Comparison of ENCODE assay signal across 8 cellular contexts in genomic region chr3:157089455-157090221, GRCh38.
DNase-seq lines count a peak whose midpoint lies in the region; ATAC-seq, FAIRE-seq and TF ChIP-seq lines count a peak whose summit lies in the region.

No MANE protein-coding gene starts in this region.

- POLR2A ChIA-PET in HEK293 (lab: Yijun Ruan, JAX) = interaction anchor here (0.7 to 1.7 kb wide), 13 partner anchors 9 to 534 kb away, joined by 3 to 11 read pairs (median 4); partner anchors contain the start of genes CCNL1, SSR3 and TIPARP
- POLR2A ChIA-PET in PC-3 (lab: Charles Lee; ENCODE audit: unreplicated experiment) = interaction anchor here (0.6 to 2.1 kb wide), 23 partner anchors 10 to 554 kb away, joined by 3 to 23 read pairs (median 4); partner anchors contain the start of genes CCNL1 and TIPARP

- peaks cover 27% of the 10 kb centered on the region for H3K4me1 ChIP-seq in ES-I3 (ENCODE audit: insufficient read depth, low read length)
- peaks cover 3% of the 10 kb centered on the region; the same call in 1 of the 2 replicates for H3K4me1 ChIP-seq in HEK293 (ENCODE audit: control insufficient read depth, insufficient read depth, low read length)
- H3K4me1 ChIP-seq in PC-3 (ENCODE audit: insufficient read depth, low read length) = peaks cover 46% of the 10 kb centered on the region
- H3K4me1 ChIP-seq in mammary epithelial cell (ENCODE audit: insufficient read depth, low read length) = peaks cover 50% of the 10 kb centered on the region
- peaks cover 14% of the 10 kb centered on the region for H3K4me1 ChIP-seq in HAP-1

- H3K9me3 ChIP-seq in ES-I3 (ENCODE audit: control insufficient read depth, insufficient read depth, low read length) (no peaks in the 10 kb centered on the region), HEK293 (ENCODE audit: control insufficient read depth, insufficient read depth, low read depth, low read length) (no peaks in the 10 kb centered on the region), PC-3 (ENCODE audit: low read length) (no peaks in the 10 kb centered on the region), mammary epithelial cell (replicated peaks; ENCODE audit: insufficient read depth, low read length) (no peaks in the 10 kb centered on the region), HAP-1 (no peaks in the 10 kb centered on the region)

- dilution Hi-C loops in mammary epithelial cell (cut with HindIII; ENCODE audit: low sequenced_read_pairs) = no loop called here

- H2AFZ ChIP-seq in PC-3 (ENCODE audit: low read length) = peak overlapping the region; percentile 76
- peak overlapping the region; percentile 80 for H2AFZ ChIP-seq in mammary epithelial cell (ENCODE audit: low read depth, low read length)

- H3K9me2 ChIP-seq in PC-3 (replicated peaks; ENCODE audit: low read length) = no peaks in the 10 kb centered on the region

- no peaks in the 10 kb centered on the region for H3F3A ChIP-seq in PC-3 (ENCODE audit: low read length, unreplicated experiment)

- H3K36me3 ChIP-seq in ES-I3 (ENCODE audit: insufficient read depth, low read length) (no peaks in the 10 kb centered on the region), HEK293 (ENCODE audit: control insufficient read depth in 2 of 2, insufficient read depth in 1 of 2, low read length in 2 of 2) (no peaks in the 10 kb centered on the region), PC-3 (ENCODE audit: low read depth, low read length) (no peaks in the 10 kb centered on the region), mammary epithelial cell (ENCODE audit: insufficient read depth, low read length) (no peaks in the 10 kb centered on the region), HAP-1 (replicated peaks) (no peaks in the 10 kb centered on the region)

- no peak for ATAC-seq in PC-3

- H3K9ac ChIP-seq in ES-I3 (ENCODE audit: low read depth, low read length) (peak overlapping the region; percentile 82; the same call in 1 of the 2 replicates), PC-3 (ENCODE audit: low read length) (peak overlapping the region; percentile 94), mammary epithelial cell (ENCODE audit: insufficient read depth, low read length) (peak overlapping the region; percentile 94)

- H3K27ac ChIP-seq in HEK293 (ENCODE audit: extremely low read depth, low read depth, low read length) = no peak overlapping the region
- peak overlapping the region; percentile 98 for H3K27ac ChIP-seq in PC-3 (ENCODE audit: low read length)
- peak overlapping the region; percentile 92 for H3K27ac ChIP-seq in mammary epithelial cell (ENCODE audit: insufficient read depth, low read depth, low read length)
- peak overlapping the region; percentile 98 for H3K27ac ChIP-seq in substantia nigra (ENCODE audit: low read depth, low read length, poor library complexity, severe bottlenecking)

- H4K20me1 ChIP-seq in PC-3 (ENCODE audit: low read length) (no peaks in the 10 kb centered on the region), mammary epithelial cell (ENCODE audit: insufficient read depth, low read length) (no peaks in the 10 kb centered on the region)

- H3K79me2 ChIP-seq in PC-3 (ENCODE audit: low read length) (no peaks in the 10 kb centered on the region), mammary epithelial cell (ENCODE audit: insufficient read depth, low read length) (no peaks in the 10 kb centered on the region)

- BruUV-seq in PC-3 (replicated peaks; lab: Mats Ljungman, UMichigan) (no TSS peak), mammary epithelial cell (replicated peaks; lab: Mats Ljungman, UMichigan) (TSS peak; percentile 13)

- intact Hi-C loops in PC-3 (cut with micrococcal nuclease) = loop anchor here (2.0 kb wide), 1 partner anchor 641 kb away; no protein-coding TSS in a partner anchor
- intact Hi-C loops in mammary epithelial cell (cut with micrococcal nuclease) = loop anchor here (10.0 kb wide), 1 partner anchor 405 kb away; no protein-coding TSS in a partner anchor

- TF ChIP-seq CTCF in HEK293 (tag by site-specific recombination; IDR thresholded peaks at IDR 0.05) = no peak
- TF ChIP-seq CTCF in PC-3 (conservative IDR thresholded peaks at IDR 0.05; ENCODE audit: low read depth, low read length) = no peak
- no peak for TF ChIP-seq CTCF in mammary epithelial cell (conservative IDR thresholded peaks at IDR 0.05 in 1 of 2, IDR thresholded peaks at IDR 0.05 in 1 of 2; ENCODE audit: extremely low read depth in 1 of 2, insufficient read depth in 1 of 2, low read depth in 1 of 2, low read length in 2 of 2)
- TF ChIP-seq CTCF in D721Med (IDR thresholded peaks at IDR 0.05; ENCODE audit: insufficient read depth, missing control alignments) = no peak

- FAIRE-seq in D721Med (lab: Jason Lieb, UNC) = no peak

- in situ Hi-C loops in mammary epithelial cell (cut with MboI; ENCODE audit: low sequenced_read_pairs in 2 of 2) = loop anchor here (10.0 to 25.0 kb wide), 4 partner anchors 275 to 552 kb away; no protein-coding TSS in a partner anchor
- in situ Hi-C loops in HAP-1 (cut with MboI; ENCODE audit: low sequenced_read_pairs) = loop anchor here (25.0 kb wide), 1 partner anchor 552 kb away; no protein-coding TSS in a partner anchor

- CTCF ChIA-PET in HEK293 (lab: Yijun Ruan, JAX) (interaction anchor here (0.6 to 1.5 kb wide), 8 partner anchors 13 to 555 kb away, joined by 3 to 7 read pairs (median 4); partner anchors contain the start of gene TIPARP), PC-3 (lab: Charles Lee) (interaction anchor here (0.6 to 2.5 kb wide), 5 partner anchors 36 to 554 kb away, joined by 3 to 16 read pairs (median 7); no protein-coding TSS in a partner anchor), mammary epithelial cell (lab: Charles Lee; ENCODE audit: low non-redundant PET) (interaction anchor here (0.6 to 1.0 kb wide), 3 partner anchors 25 to 42 kb away, joined by 3 to 4 read pairs (median 3); no protein-coding TSS in a partner anchor)

- DNase-seq in PC-3 = peak; percentile 26
- DNase-seq in mammary epithelial cell = peak; percentile 35
- DNase-seq in lung microvascular endothelial cell (ENCODE audit: low read depth in 2 of 2) = peak; percentile 52 to 88
- DNase-seq in substantia nigra (lab: John Stamatoyannopoulos, UW) = no peak
- DNase-seq in HAP-1 (ENCODE audit: low spot score in 2 of 2) = no peak
- no peak for DNase-seq in D721Med (ENCODE audit: insufficient read length, low spot score)

- H3K4me2 ChIP-seq in PC-3 (ENCODE audit: low read length) (peak overlapping the region; percentile 92), mammary epithelial cell (ENCODE audit: insufficient read depth, low read depth, low read length) (peak overlapping the region; percentile 97)

- H3K4me3 ChIP-seq in HEK293 (ENCODE audit: low read depth, low read length) = no peak overlapping the region
- peak overlapping the region; percentile 70; the same call in 1 of the 2 replicates for H3K4me3 ChIP-seq in PC-3 (ENCODE audit: low read length)
- peak overlapping the region in 1 of 3 experiments; percentile 54 for H3K4me3 ChIP-seq in mammary epithelial cell (replicated peaks in 1 of 3; ENCODE audit: insufficient read depth in 1 of 3, low read depth in 2 of 3, low read length in 3 of 3)
- no peak overlapping the region for H3K4me3 ChIP-seq in HAP-1

- no peaks in the 10 kb centered on the region for H3K27me3 ChIP-seq in PC-3 (ENCODE audit: low read length)
- no peaks in the 10 kb centered on the region for H3K27me3 ChIP-seq in mammary epithelial cell (ENCODE audit: insufficient read depth, low read length)
- no peaks in the 10 kb centered on the region for H3K27me3 ChIP-seq in HAP-1 (ENCODE audit: low read depth)

- 72% methylated on average over 18 of the region's 18 CpGs for WGBS in mammary epithelial cell (ENCODE audit: low coverage, missing lambda C conversion rate)

TF ChIP-seq in HEK293, 187 proteins besides CTCF, POLR2A, EP300 and RAD21:
- TF ChIP-seq ZNF132 (tag by site-specific recombination; IDR thresholded peaks at IDR 0.05; ENCODE audit: borderline replicate concordance) (no peak), ZNF335 (tag by site-specific recombination; conservative IDR thresholded peaks at IDR 0.05) (peak; percentile 56; the same call in 1 of the 2 replicates), ZNF677 (tag by site-specific recombination; IDR thresholded peaks at IDR 0.05) (no peak), ZNF664 (tag by site-specific recombination; IDR thresholded peaks at IDR 0.05) (0 out of 2 replicates have a peak, but pooled peaks have one; percentile 12), PRDM1 (tag by site-specific recombination; IDR thresholded peaks at IDR 0.05) (peak; percentile 63)

Comparison
In these comparisons a context has a peak if more than half of its experiments do, and no peak if none do; other contexts are left out.
1. DNase-seq: peak in PC-3 (single experiment), mammary epithelial cell (single experiment) and lung microvascular endothelial cell (2 of 2); none in substantia nigra (0 of 49), HAP-1 (0 of 2) and D721Med (single experiment).
2. Peak in every context shown above with its lines, with median percentiles within 50 percentile points of each other: H3K9ac ChIP-seq.